ENCODE assay signal across 11 cellular contexts in the genomic region with DNA sequence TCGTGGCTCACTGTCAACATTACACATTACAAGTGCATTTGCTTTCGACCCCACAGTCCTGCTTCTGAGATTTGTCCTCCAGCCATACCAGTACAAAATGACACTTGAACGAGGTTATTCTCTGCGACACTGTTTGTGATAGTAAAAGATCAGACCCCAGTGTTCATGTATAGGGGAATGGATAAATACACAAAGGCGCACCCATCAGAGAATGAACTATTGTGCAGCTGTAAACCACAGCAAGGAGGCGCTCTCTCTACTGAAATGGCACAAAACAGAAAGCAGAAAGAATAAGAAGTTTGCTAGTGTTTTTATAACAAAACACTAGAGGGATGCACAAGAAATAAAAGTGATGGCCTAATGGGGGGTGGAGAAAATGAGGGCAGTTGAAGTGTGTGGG. TPM values are rescaled to one million over a fixed set of nuclear protein-coding genes. Genes with fewer than 3 reads are reported as not detected.
A peak's percentile ranks its signal among the peaks of the same experiment; 100 is the strongest.
DNase-seq lines count a peak whose midpoint lies in the region; ATAC-seq, FAIRE-seq and TF ChIP-seq lines count a peak whose summit lies in the region.
"Had no signal": no experiment of that assay in that cellular context is flagged by ENCODE, and none has a peak within 500 bp of the region (broad histone marks: within the 10 kb centered on the region; RNA-seq: fewer than 3 reads in every experiment).

No MANE protein-coding gene starts in this region.

- H3K79me2 ChIP-seq in HCT116 (ENCODE audit: insufficient read depth, low read length) (no peaks in the 10 kb centered on the region), fibroblast of lung (ENCODE audit: control insufficient read depth, insufficient read depth, low read length) (no peaks in the 10 kb centered on the region)

- no peaks in the 10 kb centered on the region for H3K9me3 ChIP-seq in HCT116 (ENCODE audit: control insufficient read depth in 1 of 2, insufficient read depth in 1 of 2, low read depth in 1 of 2, low read length in 2 of 2)
- H3K9me3 ChIP-seq in Panc1 (ENCODE audit: control insufficient read depth, insufficient read depth, low read depth, low read length) = no peaks in the 10 kb centered on the region
- H3K9me3 ChIP-seq in fibroblast of lung (ENCODE audit: control insufficient read depth, insufficient read depth, low read depth, low read length) = no peaks in the 10 kb centered on the region
- H3K9me3 ChIP-seq: heart right ventricle had no signal

- no peaks in the 10 kb centered on the region for H3K9me2 ChIP-seq in HCT116 (ENCODE audit: insufficient read depth)

- H3K27ac ChIP-seq in HCT116 (ENCODE audit: low read depth, low read length) = no peak overlapping the region
- H3K27ac ChIP-seq in Panc1 (ENCODE audit: low read length) = no peak overlapping the region
- H3K27ac ChIP-seq in fibroblast of lung (ENCODE audit: insufficient read depth, low read length) = no peak overlapping the region
- H3K27ac ChIP-seq: heart right ventricle had no signal

- RAD21 ChIA-PET in HCT116 (lab: Charles Lee; ENCODE audit: low non-redundant PET in 1 of 2, low total read pairs in 2 of 2, uncharacterized antibody in 2 of 2, unreplicated experiment in 2 of 2) = no interaction called here

- in situ Hi-C loops in Panc1 (cut with HindIII; ENCODE audit: low pct_unique_long_range_greater_than_20kb, low sequenced_read_pairs) = no loop called here

- no peaks in the 10 kb centered on the region for H3K36me3 ChIP-seq in HCT116 (ENCODE audit: control insufficient read depth in 1 of 2, insufficient read depth in 2 of 2, low read length in 2 of 2)
- H3K36me3 ChIP-seq in Panc1 (ENCODE audit: control insufficient read depth, insufficient read depth, low read length) = no peaks in the 10 kb centered on the region; the same call in 1 of the 2 replicates
- H3K36me3 ChIP-seq in fibroblast of lung (ENCODE audit: control insufficient read depth, insufficient read depth, low read length) = no peaks in the 10 kb centered on the region
- H3K36me3 ChIP-seq: heart right ventricle had no signal

- TF ChIP-seq CTCF in HCT116 (IDR thresholded peaks at IDR 0.05 in 2 of 3, conservative IDR thresholded peaks at IDR 0.05 in 1 of 3; ENCODE audit: borderline replicate concordance in 1 of 3, insufficient read depth in 1 of 3, low read depth in 2 of 3, low read length in 2 of 3) (peak; percentile 42 to 74 (median 61); a peak in 4 of 6 replicates), Panc1 (IDR thresholded peaks at IDR 0.05) (peak; percentile 62), fibroblast of lung (conservative IDR thresholded peaks at IDR 0.05 in 1 of 2, IDR thresholded peaks at IDR 0.05 in 1 of 2; ENCODE audit: low read depth in 1 of 2, low read length in 2 of 2) (peak; percentile 17 to 30)

- H3K4me3 ChIP-seq in HCT116 (replicated peaks in 1 of 2; ENCODE audit: low read depth in 1 of 2, low read length in 2 of 2) = no peak overlapping the region
- no peak overlapping the region for H3K4me3 ChIP-seq in Panc1 (ENCODE audit: low read depth in 2 of 2, low read length in 2 of 2)
- no peak overlapping the region for H3K4me3 ChIP-seq in fibroblast of lung (replicated peaks in 1 of 4; ENCODE audit: control extremely low read depth in 1 of 4, insufficient read depth in 1 of 4, low read depth in 3 of 4, low read length in 4 of 4)
- H3K4me3 ChIP-seq: heart right ventricle had no signal

- BruUV-seq in HCT116 (replicated peaks; lab: Mats Ljungman, UMichigan) (no TSS peak), Panc1 (replicated peaks; lab: Mats Ljungman, UMichigan) (no TSS peak)

- FAIRE-seq in urothelium cell line (lab: Jason Lieb, UNC) = no peak

- H3K9ac ChIP-seq in HCT116 (ENCODE audit: low read length) (no peak overlapping the region), fibroblast of lung (ENCODE audit: insufficient read depth, low read length) (no peak overlapping the region)

- POLR2A ChIA-PET in HCT116 (lab: Charles Lee) = no interaction called here
- POLR2A ChIA-PET in Panc1 (lab: Charles Lee) = no interaction called here

- H3K4me1 ChIP-seq in HCT116 (ENCODE audit: control insufficient read depth in 1 of 2, insufficient read depth in 2 of 2, low read length in 2 of 2) = peaks cover 5 to 9% of the 10 kb centered on the region in 2 experiments
- peaks cover 22% of the 10 kb centered on the region for H3K4me1 ChIP-seq in Panc1 (ENCODE audit: control insufficient read depth, insufficient read depth, low read length)
- peaks cover 6% of the 10 kb centered on the region for H3K4me1 ChIP-seq in fibroblast of lung (ENCODE audit: control insufficient read depth, extremely low read depth, insufficient read depth, low read length)

- no peak overlapping the region for H3K4me2 ChIP-seq in HCT116 (ENCODE audit: low read length)
- no peak overlapping the region for H3K4me2 ChIP-seq in fibroblast of lung (ENCODE audit: extremely low read depth, insufficient read depth, low read length)

- H3K27me3 ChIP-seq in HCT116 (ENCODE audit: insufficient read depth, low read length) = no peaks in the 10 kb centered on the region
- no peaks in the 10 kb centered on the region for H3K27me3 ChIP-seq in Panc1 (ENCODE audit: control insufficient read depth, insufficient read depth, low read length)
- H3K27me3 ChIP-seq in fibroblast of lung (ENCODE audit: control insufficient read depth, insufficient read depth, low read length) = peaks cover 3% of the 10 kb centered on the region
- H3K27me3 ChIP-seq: heart right ventricle had no signal

- no peaks in the 10 kb centered on the region for H4K20me1 ChIP-seq in HCT116 (ENCODE audit: insufficient read depth)
- no peaks in the 10 kb centered on the region for H4K20me1 ChIP-seq in fibroblast of lung (ENCODE audit: control insufficient read depth, extremely low read depth, insufficient read depth, low read length)

- intact Hi-C loops in HCT116 (cut with micrococcal nuclease) (loop anchor here (5.0 kb wide), 1 partner anchor 224 kb away; no protein-coding TSS in a partner anchor), Panc1 (cut with micrococcal nuclease; ENCODE audit: unreplicated experiment) (loop anchor here (10.0 kb wide), 1 partner anchor 342 kb away; a partner anchor contains a TSS)

- H2AFZ ChIP-seq in HCT116 (ENCODE audit: low read depth, low read length, poor library complexity, severe bottlenecking) (no peak overlapping the region), fibroblast of lung (ENCODE audit: low read length) (no peak overlapping the region)

- ATAC-seq in HCT116 = no peak
- no peak for ATAC-seq in Panc1
- ATAC-seq: heart right ventricle had no signal

- DNase-seq in DMS114 treated with DMSO at 0.1 percent for 48 hours (lab: John Stamatoyannopoulos, UW; ENCODE audit: unreplicated experiment) = peak; percentile 21
- no peak for DNase-seq in HCT116 (ENCODE audit: low read depth, low spot score)
- no peak for DNase-seq in Panc1 (ENCODE audit: low read depth, low spot score)
- no peak for DNase-seq in fibroblast of lung (ENCODE audit: low read depth in 2 of 2)
- no peak for DNase-seq in stimulated activated CD4-positive, alpha-beta T cell treated with anti-CD3 and anti-CD28 coated beads, Interleukin-4, amount 100 ng/mL, for 4 hours
- no peak for DNase-seq in ecto neural progenitor cell (ENCODE audit: low spot score)
- no peak for DNase-seq in D341Med (ENCODE audit: low spot score)
- DNase-seq in urothelium cell line (ENCODE audit: low spot score) = no peak
- DNase-seq: heart right ventricle, NCI-H1417, Right ventricle myocardium superior had no signal

- TF ChIP-seq POLR2A in HCT116 (IDR thresholded peaks at IDR 0.05; ENCODE audit: borderline replicate concordance, extremely low read depth, insufficient read depth, insufficient read length) = no peak

- CTCF ChIA-PET in HCT116 (lab: Charles Lee) (interaction anchor here (1.0 to 3.6 kb wide), 3 partner anchors 237 to 249 kb away, joined by 3 to 19 read pairs (median 3); no protein-coding TSS in a partner anchor), Panc1 (lab: Charles Lee) (no interaction called here)

- no peak; the same call in 1 of the 2 replicates for TF ChIP-seq RAD21 in HCT116 (IDR thresholded peaks at IDR 0.05; ENCODE audit: low read depth)

TF ChIP-seq in HCT116, 20 proteins besides CTCF, POLR2A, EP300 and RAD21 (continues in another document):
- TF ChIP-seq EZH2phosphoT487 (IDR thresholded peaks at IDR 0.05; ENCODE audit: borderline replicate concordance) (no peak), POLR2AphosphoS5 (IDR thresholded peaks at IDR 0.05; ENCODE audit: low read depth, low read length) (no peak), SIN3A (IDR thresholded peaks at IDR 0.05; ENCODE audit: low read depth) (no peak), FOSL1 (IDR thresholded peaks at IDR 0.05; ENCODE audit: low read depth) (no peak)
- TF ChIP-seq, protein P1, sequence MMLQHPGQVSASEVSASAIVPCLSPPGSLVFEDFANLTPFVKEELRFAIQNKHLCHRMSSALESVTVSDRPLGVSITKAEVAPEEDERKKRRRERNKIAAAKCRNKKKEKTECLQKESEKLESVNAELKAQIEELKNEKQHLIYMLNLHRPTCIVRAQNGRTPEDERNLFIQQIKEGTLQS (IDR thresholded peaks at IDR 0.05) = no peak

RNA-seq across cellular contexts. Expression of a gene that starts 4.9 kb away (rescaled TPM):
- 25.4 TPM for total RNA-seq in HCT116 (2021; ENCODE audit: unreplicated experiment)
- 10.0 and 13.2 TPM in 2 replicates for polyA plus RNA-seq in HCT116 (2012)
- total RNA-seq in Panc1 (2021; ENCODE audit: unreplicated experiment) = 50.8 TPM
- polyA plus RNA-seq in Panc1 (2012; ENCODE audit: insufficient read length) = 21.5 TPM
- total RNA-seq in fibroblast of lung = 26.7 and 28.6 TPM in 2 replicates
- 52.1 and 57.0 TPM in 2 replicates for polyA plus RNA-seq in fibroblast of lung
- polyA plus RNA-seq in fibroblast of lung (2012) = 33.9 and 40.6 TPM in 2 replicates
- polyA minus RNA-seq in fibroblast of lung (ENCODE audit: low replicate concordance) = 31.2 and 42.2 TPM in 2 replicates

RNA-seq across cellular contexts. Expression of a gene that starts 20.5 kb away (rescaled TPM):
- total RNA-seq in HCT116 (2021; ENCODE audit: unreplicated experiment) = 45.6 TPM
- 41.6 and 53.8 TPM in 2 replicates for polyA plus RNA-seq in HCT116 (2012)
- 74.9 TPM for total RNA-seq in Panc1 (2021; ENCODE audit: unreplicated experiment)
- 55.4 TPM for polyA plus RNA-seq in Panc1 (2012; ENCODE audit: insufficient read length)
- total RNA-seq in fibroblast of lung = 59.8 and 66.2 TPM in 2 replicates
- polyA plus RNA-seq in fibroblast of lung = 105 and 130 TPM in 2 replicates
- polyA plus RNA-seq in fibroblast of lung (2012) = 73.5 and 86.1 TPM in 2 replicates
- 14.9 and 19.2 TPM in 2 replicates for polyA minus RNA-seq in fibroblast of lung (ENCODE audit: low replicate concordance)

RNA-seq across cellular contexts. Expression of a gene that starts 38.3 kb away (rescaled TPM):
- total RNA-seq in HCT116 (2021; ENCODE audit: unreplicated experiment) (104 TPM), Panc1 (2021; ENCODE audit: unreplicated experiment) (98.0 TPM), fibroblast of lung (7.7 and 12.9 TPM in 2 replicates)
- 54.3 and 64.9 TPM in 2 replicates for polyA plus RNA-seq in HCT116 (2012)
- polyA plus RNA-seq in Panc1 (2012; ENCODE audit: insufficient read length) = 134 TPM
- polyA plus RNA-seq in fibroblast of lung = 90.3 and 118 TPM in 2 replicates
- 55.7 and 70.8 TPM in 2 replicates for polyA plus RNA-seq in fibroblast of lung (2012)
- 5.2 and 5.3 TPM in 2 replicates for polyA minus RNA-seq in fibroblast of lung (ENCODE audit: low replicate concordance)
